ENCODE assay signal across 18 cellular contexts in the genomic region with DNA sequence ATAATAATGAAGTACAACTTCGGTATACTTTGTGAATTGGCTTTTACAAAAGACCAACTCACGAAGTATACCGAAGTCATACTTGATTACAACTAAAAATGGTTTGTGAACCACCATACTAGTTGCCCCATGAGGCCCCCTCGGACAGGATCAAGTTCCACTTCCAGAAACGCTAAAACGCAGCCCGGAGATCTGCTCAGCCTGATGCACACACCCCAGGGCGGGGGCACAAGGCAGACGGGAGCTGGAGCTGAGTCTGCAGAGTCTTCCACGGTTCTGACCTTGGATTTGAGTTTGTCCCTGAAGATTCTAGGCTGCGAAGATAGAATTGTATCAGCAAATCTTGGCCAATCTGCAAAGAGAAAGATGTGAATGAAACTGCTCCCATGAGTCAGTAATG.
"Had no signal": no experiment of that assay in that cellular context is flagged by ENCODE, and none has a peak within 500 bp of the region (broad histone marks: within the 10 kb centered on the region; RNA-seq: fewer than 3 reads in every experiment).

No MANE protein-coding gene starts in this region.

- H3K4me3 ChIP-seq: heart right ventricle, left lung, lower lobe of right lung, smooth muscle cell, thoracic aorta had no signal

- DNase-seq: cortex of kidney; effector memory CD4-positive, alpha-beta T cell; heart right ventricle; hypothalamus; lower lobe of right lung; natural killer cell; stimulated activated CD4-positive, alpha-beta T cell treated with anti-CD3 and anti-CD28 coated beads, Interleukin-2, amount 100 ng/mL, for 48 hours; stimulated activated CD8-positive, alpha-beta memory T cell treated with anti-CD3 and anti-CD28 coated beads, Interleukin-4, amount 100 ng/mL, for 48 hours; stimulated activated naive CD8-positive, alpha-beta T cell treated with anti-CD3 and anti-CD28 coated beads, Interleukin-15, Interleukin-2, amounts not matched to agents 100 U/mL and 50 U/mL, for 24 hours; trophoblast cell had no signal

- H3K36me3 ChIP-seq: heart right ventricle, left lung, lower lobe of right lung, thoracic aorta had no signal

- H3K27ac ChIP-seq: heart right ventricle, left lung, lower lobe of right lung, thoracic aorta had no signal

- H3K4me1 Mint-ChIP-seq: memory B cell; natural killer cell; stimulated activated effector memory CD8-positive, alpha-beta T cell treated with anti-CD3 and anti-CD28 coated beads, Interleukin-12 subunit alpha, Interleukin-12 subunit beta, amount 100 ng/mL, for 72 hours had no signal

- H3K9me3 Mint-ChIP-seq: mesothelial cell of epicardium; natural killer cell; neural crest cell; stimulated activated effector memory CD8-positive, alpha-beta T cell treated with anti-CD3 and anti-CD28 coated beads, Interleukin-12 subunit alpha, Interleukin-12 subunit beta, amount 100 ng/mL, for 72 hours had no signal

- H3K4me1 ChIP-seq: left lung, lower lobe of right lung had no signal

- H3K36me3 Mint-ChIP-seq: memory B cell; mesothelial cell of epicardium; natural killer cell; stimulated activated effector memory CD8-positive, alpha-beta T cell treated with anti-CD3 and anti-CD28 coated beads, Interleukin-12 subunit alpha, Interleukin-12 subunit beta, amount 100 ng/mL, for 72 hours had no signal

- H3K9me3 ChIP-seq: heart right ventricle, left lung, lower lobe of right lung, thoracic aorta had no signal

- H3K27ac Mint-ChIP-seq: memory B cell; mesothelial cell of epicardium; natural killer cell; stimulated activated effector memory CD8-positive, alpha-beta T cell treated with anti-CD3 and anti-CD28 coated beads, Interleukin-12 subunit alpha, Interleukin-12 subunit beta, amount 100 ng/mL, for 72 hours had no signal

- H3K4me3 Mint-ChIP-seq: memory B cell; mesothelial cell of epicardium; natural killer cell; neural crest cell; stimulated activated effector memory CD8-positive, alpha-beta T cell treated with anti-CD3 and anti-CD28 coated beads, Interleukin-12 subunit alpha, Interleukin-12 subunit beta, amount 100 ng/mL, for 72 hours had no signal

- ATAC-seq: esophagus mucosa; heart right ventricle; left lung; lower lobe of right lung; natural killer cell; stimulated activated effector memory CD8-positive, alpha-beta T cell treated with anti-CD3 and anti-CD28 coated beads, Interleukin-12 subunit alpha, Interleukin-12 subunit beta, amount 100 ng/mL, for 72 hours; stimulated activated naive CD8-positive, alpha-beta T cell treated with anti-CD3 and anti-CD28 coated beads, Interleukin-15, Interleukin-2, amounts not matched to agents 100 U/mL and 50 U/mL, for 24 hours had no signal
